2 cellular contexts compared by ENCODE assay signal in genomic region chr4:156827519-156827918, GRCh38.
TF ChIP-seq lines count a peak whose summit lies in the region.

No MANE protein-coding gene starts in this region.

TF ChIP-seq in IMR-90, 13 proteins besides CTCF, POLR2A, EP300 and RAD21:
- TF ChIP-seq NFE2L2 (IDR thresholded peaks at IDR 0.05; ENCODE audit: low read depth, low read length) = no peak
- peak; percentile 82 for TF ChIP-seq CEBPB (IDR thresholded peaks at IDR 0.05; ENCODE audit: low read depth, low read length)
- TF ChIP-seq, protein P1, sequence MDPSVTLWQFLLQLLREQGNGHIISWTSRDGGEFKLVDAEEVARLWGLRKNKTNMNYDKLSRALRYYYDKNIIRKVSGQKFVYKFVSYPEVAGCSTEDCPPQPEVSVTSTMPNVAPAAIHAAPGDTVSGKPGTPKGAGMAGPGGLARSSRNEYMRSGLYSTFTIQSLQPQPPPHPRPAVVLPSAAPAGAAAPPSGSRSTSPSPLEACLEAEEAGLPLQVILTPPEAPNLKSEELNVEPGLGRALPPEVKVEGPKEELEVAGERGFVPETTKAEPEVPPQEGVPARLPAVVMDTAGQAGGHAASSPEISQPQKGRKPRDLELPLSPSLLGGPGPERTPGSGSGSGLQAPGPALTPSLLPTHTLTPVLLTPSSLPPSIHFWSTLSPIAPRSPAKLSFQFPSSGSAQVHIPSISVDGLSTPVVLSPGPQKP (IDR thresholded peaks at IDR 0.05; ENCODE audit: borderline replicate concordance, low read depth, low read length) = no peak
- TF ChIP-seq CHD1 (IDR thresholded peaks at IDR 0.05; ENCODE audit: low read depth, low read length) = no peak
- TF ChIP-seq FOS (IDR thresholded peaks at IDR 0.05; ENCODE audit: low read depth, low read length) = no peak
- TF ChIP-seq RFX5 (IDR thresholded peaks at IDR 0.05; ENCODE audit: low read depth, low read length) = no peak
- no peak for TF ChIP-seq MAFK (IDR thresholded peaks at IDR 0.05; ENCODE audit: low read depth, low read length)

TF ChIP-seq in H1, 55 proteins besides CTCF, POLR2A, EP300 and RAD21:
- no peak for TF ChIP-seq SP4 (IDR thresholded peaks at IDR 0.05; ENCODE audit: low read length)
- TF ChIP-seq CEBPB (IDR thresholded peaks at IDR 0.05; ENCODE audit: low read depth, low read length) = peak; percentile 41; the same call in 1 of the 2 replicates
- TF ChIP-seq SIN3A (conservative IDR thresholded peaks at IDR 0.05 in 1 of 2, IDR thresholded peaks at IDR 0.05 in 1 of 2; ENCODE audit: low read depth in 1 of 2, low read length in 2 of 2) = no peak
- no peak for TF ChIP-seq TBP (IDR thresholded peaks at IDR 0.05; ENCODE audit: low read depth, low read length)
- no peak for TF ChIP-seq EZH2 (IDR thresholded peaks at IDR 0.05; ENCODE audit: low read depth, low read length, severe bottlenecking)
- TF ChIP-seq RFX5 (IDR thresholded peaks at IDR 0.05; ENCODE audit: borderline replicate concordance, low read depth, low read length) = no peak
- TF ChIP-seq CTBP2 (IDR thresholded peaks at IDR 0.05; ENCODE audit: borderline replicate concordance, insufficient read depth, insufficient read length, low read length) = no peak
